ENCODE assay signal across 20 cellular contexts in the genomic region with DNA sequence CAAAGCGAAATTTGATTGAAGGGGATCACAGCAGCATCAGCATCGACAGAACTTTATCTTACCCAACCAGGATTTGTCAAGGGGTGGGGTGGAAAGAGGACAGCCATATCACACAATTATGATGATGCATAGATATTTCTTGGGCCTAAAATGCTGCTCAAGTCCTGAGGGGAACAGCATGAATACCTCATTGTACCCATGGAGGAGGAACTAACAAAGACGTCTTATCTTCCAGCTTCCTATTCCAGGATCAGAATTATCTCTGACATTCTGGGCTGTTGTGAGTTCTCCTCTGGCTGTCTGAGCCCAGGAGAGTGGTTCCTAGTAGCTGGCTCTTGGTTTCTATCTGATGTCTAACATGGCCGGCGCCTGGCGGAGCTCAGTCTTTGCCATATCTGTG.
"Had no signal": no experiment of that assay in that cellular context is flagged by ENCODE, and none has a peak within 500 bp of the region (broad histone marks: within the 10 kb centered on the region; RNA-seq: fewer than 3 reads in every experiment).

No MANE protein-coding gene starts in this region.

- H3K9me3 ChIP-seq: esophagus squamous epithelium, left ventricle myocardium inferior, lower lobe of right lung, neutrophil, testis, tibial nerve had no signal

- DNase-seq: cortex of kidney; effector memory CD4-positive, alpha-beta T cell; esophagus squamous epithelium; foreskin fibroblast; kidney; left cardiac atrium; left ventricle myocardium inferior; lower lobe of right lung; naive B cell; nephron progenitor cell; posterior cingulate gyrus; stimulated activated CD4-positive, alpha-beta T cell treated with anti-CD3 and anti-CD28 coated beads, Interleukin-2, amount 100 ng/mL, for 24 hours; stimulated activated CD4-positive, alpha-beta T cell treated with anti-CD3 and anti-CD28 coated beads, Interleukin-4, amount 100 ng/mL, for 4 hours; stimulated activated naive B cell treated with anti-CD40 and anti-IgM and Interleukin-4, amounts not matched to agents 10 μg/mL and 1 μg/mL and 100 μg/mL, for 72 hours; stimulated activated naive CD8-positive, alpha-beta T cell treated with anti-CD3 and anti-CD28 coated beads, Interleukin-15, amount 100 ng/mL, for 72 hours; testis had no signal

- H3K4me1 ChIP-seq: esophagus squamous epithelium, testis had no signal

- H2AFZ ChIP-seq: hepatocyte had no signal

- H3K27me3 ChIP-seq: esophagus squamous epithelium, hepatocyte, neutrophil, testis, tibial nerve had no signal

- H3K4me3 ChIP-seq: esophagus squamous epithelium, hepatocyte, left ventricle myocardium inferior, lower lobe of right lung, testis, tibial nerve had no signal

- H3K4me2 ChIP-seq: hepatocyte had no signal

- ATAC-seq: lower lobe of right lung; stimulated activated naive B cell treated with anti-CD40 and anti-IgM and Interleukin-4, amounts not matched to agents 10 μg/mL and 1 μg/mL and 100 μg/mL, for 72 hours; stimulated activated naive CD8-positive, alpha-beta T cell treated with anti-CD3 and anti-CD28 coated beads, Interleukin-15, amount 100 ng/mL, for 72 hours had no signal

- H3K27ac ChIP-seq: epithelial cell of prostate, esophagus squamous epithelium, hepatocyte, left ventricle myocardium inferior, lower lobe of right lung, neutrophil, testis had no signal

- H3K36me3 ChIP-seq: esophagus squamous epithelium, left ventricle myocardium inferior, lower lobe of right lung, neutrophil, tibial nerve had no signal

- H3K79me2 ChIP-seq: hepatocyte had no signal
